8 cellular contexts compared by ENCODE assay signal in the genomic region with DNA sequence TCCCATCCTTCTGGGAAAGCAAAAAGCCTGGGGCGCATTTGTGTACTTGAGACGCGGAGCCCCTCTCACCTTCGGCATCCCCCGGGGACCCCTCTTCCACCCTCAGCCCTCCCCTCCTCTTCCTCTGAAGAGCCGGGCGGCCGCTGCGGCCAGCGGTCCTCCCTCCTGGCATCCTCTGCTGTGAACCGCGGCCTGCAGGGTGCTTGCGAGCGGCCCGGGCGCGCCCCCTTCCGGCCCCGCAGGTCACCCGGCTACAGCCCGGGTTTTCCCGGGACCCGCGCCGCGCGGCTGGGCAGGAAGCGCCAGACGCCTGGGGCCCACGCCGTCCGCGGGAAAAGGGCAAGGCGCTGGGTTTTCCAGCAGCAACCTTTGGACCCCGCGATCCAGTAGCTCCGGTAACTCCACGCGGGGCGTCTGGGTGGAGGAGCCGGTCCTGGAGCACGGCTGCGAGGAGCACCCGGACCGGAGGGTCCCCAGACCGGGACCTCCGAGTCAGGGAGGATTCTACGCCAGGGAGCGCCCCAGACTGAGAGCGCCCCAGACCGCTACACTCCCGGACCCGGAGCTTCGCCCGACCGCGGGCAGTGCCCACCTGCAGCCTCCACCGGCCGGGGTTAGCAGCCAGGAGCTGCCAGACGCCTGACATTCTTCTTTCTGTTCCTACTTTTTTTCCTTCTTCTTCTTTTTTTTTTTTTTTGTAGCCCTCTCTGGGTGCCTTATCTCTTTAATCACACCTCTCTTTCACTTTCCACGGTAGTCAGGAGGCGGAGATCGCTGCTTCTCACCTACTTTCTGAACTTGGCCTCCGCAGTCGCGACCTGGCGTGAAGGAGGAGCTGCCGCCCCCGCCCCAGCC. TPM values are rescaled to one million over a fixed set of nuclear protein-coding genes. Genes with fewer than 3 reads are reported as not detected.
DNase-seq lines count a peak whose midpoint lies in the region; ATAC-seq and TF ChIP-seq lines count a peak whose summit lies in the region.

A gene with protein sequence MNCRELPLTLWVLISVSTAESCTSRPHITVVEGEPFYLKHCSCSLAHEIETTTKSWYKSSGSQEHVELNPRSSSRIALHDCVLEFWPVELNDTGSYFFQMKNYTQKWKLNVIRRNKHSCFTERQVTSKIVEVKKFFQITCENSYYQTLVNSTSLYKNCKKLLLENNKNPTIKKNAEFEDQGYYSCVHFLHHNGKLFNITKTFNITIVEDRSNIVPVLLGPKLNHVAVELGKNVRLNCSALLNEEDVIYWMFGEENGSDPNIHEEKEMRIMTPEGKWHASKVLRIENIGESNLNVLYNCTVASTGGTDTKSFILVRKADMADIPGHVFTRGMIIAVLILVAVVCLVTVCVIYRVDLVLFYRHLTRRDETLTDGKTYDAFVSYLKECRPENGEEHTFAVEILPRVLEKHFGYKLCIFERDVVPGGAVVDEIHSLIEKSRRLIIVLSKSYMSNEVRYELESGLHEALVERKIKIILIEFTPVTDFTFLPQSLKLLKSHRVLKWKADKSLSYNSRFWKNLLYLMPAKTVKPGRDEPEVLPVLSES (plus strand): TSS at position 271 of the 855 bp plus-strand sequence. CDS start 6,865 bp downstream, outside the sequence.

- TF ChIP-seq POLR2A in suprapubic skin (IDR thresholded peaks at IDR 0.05), result no peak

- no peak within 1 kb of the TSS for H3K27ac ChIP-seq in SJCRH30
- peak within 1 kb of the TSS; percentile 76 for H3K27ac ChIP-seq in suprapubic skin

- H3K4me1 ChIP-seq in SJCRH30 (no peaks in the 10 kb centered on the region), suprapubic skin (peaks cover 18% of the 10 kb centered on the region)

- H3K9me3 ChIP-seq in SJCRH30 (replicated peaks), result no peaks in the 10 kb centered on the region
- H3K9me3 ChIP-seq in suprapubic skin, result no peaks in the 10 kb centered on the region

- H3K27me3 ChIP-seq in SJCRH30, result peaks cover 8% of the 10 kb centered on the region
- H3K27me3 ChIP-seq in suprapubic skin, result no peaks in the 10 kb centered on the region

- H3K4me3 ChIP-seq in SJCRH30 (peak within 1 kb of the TSS; percentile 53), suprapubic skin (peak within 1 kb of the TSS; percentile 78)

- DNase-seq in D341Med (ENCODE audit: low spot score) (peak; percentile 86), SJCRH30 (peak; percentile 65 to 74), germinal center (ENCODE audit: low spot score) (peak; percentile 60), omental fat pad (ENCODE audit: low spot score) (peak; percentile 40), suprapubic skin (ENCODE audit: low spot score in 2 of 2) (peak; percentile 82)
- peak; percentile 51 for DNase-seq in activated gamma-delta T cell treated with anti-CD3 and anti-CD28 coated beads, Interleukin-2, amount 50 U/mL, for 16 hours (ENCODE audit: low read depth)

- TF ChIP-seq CTCF in omental fat pad (IDR thresholded peaks at IDR 0.05) (peak in 2 of 3 donors; percentile 61 to 75), suprapubic skin (IDR thresholded peaks at IDR 0.05) (peak; percentile 69 to 89)

- ATAC-seq in GM19455 (IDR thresholded peaks at IDR 0.05; ENCODE audit: unreplicated experiment), result peak; percentile 92
- peak; percentile 66 for ATAC-seq in HG03575 (IDR thresholded peaks at IDR 0.05; ENCODE audit: extremely low read depth, insufficient number of reproducible peaks, low FRiP score, unreplicated experiment)
- peak; percentile 98 for ATAC-seq in omental fat pad (ENCODE audit: low FRiP score)

- no peaks in the 10 kb centered on the region for H3K36me3 ChIP-seq in SJCRH30
- no peaks in the 10 kb centered on the region for H3K36me3 ChIP-seq in suprapubic skin

- no peak for TF ChIP-seq EP300 in suprapubic skin (IDR thresholded peaks at IDR 0.05)

- WGBS in suprapubic skin, result 5% methylated on average over 30 of the region's 69 CpGs

RNA-seq across cellular contexts. Expression of the gene that starts here (rescaled TPM):
- not detected in 2 replicates for total RNA-seq in SJCRH30 (2014; rRNA removed; shearing (Covaris generic))
- total RNA-seq in omental fat pad (10 to 100 TPM in 3 of 4 donors, 1 to 10 TPM in 1; 5.8 to 51.9 (median 24.4) TPM), suprapubic skin (1 to 10 TPM in 3 of 4 donors, under 1 TPM in 1; 0.89 to 7.2 (median 2.2) TPM)

Comparison
In these comparisons a context has a peak if more than half of its experiments do, and no peak if none do; other contexts are left out.
1. Peak in DNase-seq and H3K4me3 ChIP-seq in SJCRH30; RNA of the gene not detected or under 1 TPM.